Comparison of ENCODE assay signal across 20 cellular contexts in the genomic region with DNA sequence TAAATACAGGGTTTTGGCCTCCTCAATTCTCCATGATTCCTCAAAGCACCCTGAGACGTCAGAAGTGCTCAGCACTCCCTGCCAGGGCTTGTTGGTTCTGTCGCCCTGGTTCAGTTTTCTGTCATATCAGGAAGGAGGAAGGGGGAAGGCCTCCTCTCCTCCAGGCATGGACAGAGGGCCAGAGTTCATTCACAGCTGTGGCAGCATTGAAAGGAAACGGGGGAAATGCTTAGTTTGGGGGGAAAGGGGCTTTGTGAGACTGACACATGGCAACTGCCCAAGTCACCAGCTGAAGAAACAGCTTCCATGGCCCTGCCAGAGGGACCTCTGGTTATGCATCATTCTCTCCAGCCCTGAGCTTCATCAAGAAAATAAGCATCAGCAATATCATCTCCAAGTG.
DNase-seq lines count a peak whose midpoint lies in the region; ATAC-seq, FAIRE-seq and TF ChIP-seq lines count a peak whose summit lies in the region.
"Had no signal": no experiment of that assay in that cellular context is flagged by ENCODE, and none has a peak within 500 bp of the region (broad histone marks: within the 10 kb centered on the region; RNA-seq: fewer than 3 reads in every experiment).

No MANE protein-coding gene starts in this region.

- ATAC-seq in left ventricle myocardium superior, result no peak
- no peak for ATAC-seq in SK-N-SH treated with all-trans-retinoic acid at 6 μM for 48 hours
- no peak for ATAC-seq in HG03097 (IDR thresholded peaks at IDR 0.05; ENCODE audit: low FRiP score, unreplicated experiment)

- no peaks in the 10 kb centered on the region for H3K9me3 ChIP-seq in left ventricle myocardium inferior (replicated peaks)
- H3K9me3 ChIP-seq in keratinocyte (ENCODE audit: control insufficient read depth, low read depth, low read length), result no peaks in the 10 kb centered on the region
- H3K9me3 ChIP-seq in trophoblast cell (ENCODE audit: insufficient read depth, low read depth, low read length), result no peaks in the 10 kb centered on the region
- H3K9me3 ChIP-seq in uterus, result no peaks in the 10 kb centered on the region
- H3K9me3 ChIP-seq: MG63 had no signal

- no peak overlapping the region for H3K4ac ChIP-seq in trophoblast cell (ENCODE audit: low read depth, low read length)

- peak overlapping the region; percentile 64 for H3K18ac ChIP-seq in trophoblast cell (ENCODE audit: low read length)

- H3K4me2 ChIP-seq in keratinocyte (ENCODE audit: control insufficient read depth, extremely low read depth, insufficient read depth, low read depth, low read length) (peak overlapping the region; percentile 57), trophoblast cell (ENCODE audit: low read length) (no peak overlapping the region)

- TF ChIP-seq POLR2A in uterus (IDR thresholded peaks at IDR 0.05), result no peak

- peaks cover 60% of the 10 kb centered on the region for H3K4me1 ChIP-seq in left ventricle myocardium inferior
- peaks cover 43% of the 10 kb centered on the region for H3K4me1 ChIP-seq in keratinocyte (ENCODE audit: control insufficient read depth, extremely low read depth, insufficient read depth, low read length)
- peaks cover 23 to 26% of the 10 kb centered on the region in 2 experiments for H3K4me1 ChIP-seq in trophoblast cell (ENCODE audit: control insufficient read depth in 1 of 2, insufficient read depth in 2 of 2, low read length in 2 of 2)
- H3K4me1 ChIP-seq in uterus, result peaks cover 3 to 13% of the 10 kb centered on the region in 2 donors

- H3K9me1 ChIP-seq in keratinocyte (ENCODE audit: control insufficient read depth, extremely low read depth, insufficient read depth, low read length), result no peaks in the 10 kb centered on the region

- no peak for FAIRE-seq in keratinocyte (lab: Jason Lieb, UNC)
- FAIRE-seq: endometrium had no signal

- TF ChIP-seq CTCF in left ventricle myocardium inferior (IDR thresholded peaks at IDR 0.05; ENCODE audit: borderline replicate concordance), result no peak
- no peak for TF ChIP-seq CTCF in keratinocyte (optimal IDR thresholded peaks at IDR 0.05 in 1 of 3, IDR thresholded peaks at IDR 0.05 in 1 of 3, conservative IDR thresholded peaks at IDR 0.05 in 1 of 3; ENCODE audit: extremely low read depth in 1 of 3, insufficient read depth in 2 of 3, low read length in 3 of 3)
- no peak for TF ChIP-seq CTCF in uterus (IDR thresholded peaks at IDR 0.05)

- H4K12ac ChIP-seq in trophoblast cell (ENCODE audit: low read depth, low read length), result no peak overlapping the region

- H2AK5ac ChIP-seq in trophoblast cell (ENCODE audit: low read length), result peak overlapping the region; percentile 39

- no peaks in the 10 kb centered on the region for H3K27me3 ChIP-seq in left ventricle myocardium inferior (ENCODE audit: low read depth)
- no peaks in the 10 kb centered on the region for H3K27me3 ChIP-seq in keratinocyte (ENCODE audit: control insufficient read depth, extremely low read depth, insufficient read depth, low read length)
- no peaks in the 10 kb centered on the region for H3K27me3 ChIP-seq in trophoblast cell (ENCODE audit: insufficient read depth, low read length)
- H3K27me3 ChIP-seq in uterus, result no peaks in the 10 kb centered on the region
- H3K27me3 ChIP-seq: MG63 had no signal

- H2BK12ac ChIP-seq in trophoblast cell (ENCODE audit: low read length), result peak overlapping the region; percentile 93

- H4K91ac ChIP-seq in trophoblast cell (ENCODE audit: low read depth, low read length), result peak overlapping the region; percentile 68

- H3K36me3 ChIP-seq in left ventricle myocardium inferior (no peaks in the 10 kb centered on the region), keratinocyte (ENCODE audit: control insufficient read depth in 2 of 2, extremely low read depth in 1 of 2, insufficient read depth in 2 of 2, low read length in 2 of 2) (no peaks in the 10 kb centered on the region), trophoblast cell (ENCODE audit: control insufficient read depth in 1 of 2, insufficient read depth in 2 of 2, low read length in 2 of 2) (no peaks in the 10 kb centered on the region), uterus (no peaks in the 10 kb centered on the region)
- H3K36me3 ChIP-seq: MG63 had no signal

- no CpG with 5 or more reads among the region's 3 CpGs for WGBS in trophoblast cell (ENCODE audit: extremely low coverage, insufficient coverage, insufficient read length)

- H2BK5ac ChIP-seq in trophoblast cell (ENCODE audit: low read depth, low read length, poor library complexity), result peak overlapping the region; percentile 23

- intact Hi-C loops in left ventricle myocardium inferior (cut with micrococcal nuclease), result no loop called here
- intact Hi-C loops in left ventricle myocardium superior (cut with micrococcal nuclease), result no loop called here
- intact Hi-C loops in uterus (cut with DNase I; ENCODE audit: low total_unique reads), result no loop called here

- H3K79me1 ChIP-seq in trophoblast cell (ENCODE audit: low read length), result peaks cover 29% of the 10 kb centered on the region

- dilution Hi-C loops in keratinocyte (cut with MboI; ENCODE audit: extremely low pct_ligation_motif_present, low sequenced_read_pairs), result no loop called here

- H4K8ac ChIP-seq in trophoblast cell (ENCODE audit: low read depth, low read length), result peak overlapping the region; percentile 19

- H3K79me2 ChIP-seq in keratinocyte (ENCODE audit: control insufficient read depth, insufficient read depth, low read length) (no peaks in the 10 kb centered on the region), trophoblast cell (ENCODE audit: control insufficient read depth, insufficient read depth, low read length, poor library complexity) (peaks cover 4% of the 10 kb centered on the region)

- H2BK120ac ChIP-seq in trophoblast cell (ENCODE audit: insufficient read depth, low read length, poor library complexity), result peak overlapping the region; percentile 54

- H3K14ac ChIP-seq in trophoblast cell (ENCODE audit: low read length), result peak overlapping the region; percentile 37

- no peak overlapping the region for H3K23ac ChIP-seq in trophoblast cell (ENCODE audit: low read length)

- DNase-seq in left ventricle myocardium inferior, result no peak
- no peak for DNase-seq in left ventricle myocardium superior
- DNase-seq in keratinocyte (ENCODE audit: low read depth, low spot score), result no peak
- no peak for DNase-seq in trophoblast cell
- DNase-seq in uterus, result no peak
- no peak for DNase-seq in NCI-H187 treated with DMSO at 0.1 percent for 48 hours (lab: John Stamatoyannopoulos, UW)
- DNase-seq: activated CD4-positive, alpha-beta T cell treated with anti-CD3 and anti-CD28 coated beads, Interleukin-2, amount 10 ng/mL, durations not matched to agents 24 days and 14 days; activated effector memory CD4-positive, alpha-beta T cell treated with anti-CD3 and anti-CD28 coated beads, Interleukin-2, amount 50 U/mL, for 16 hours; CD4-positive, CD25-positive, alpha-beta regulatory T cell; DND-41; GOT3; MG63; NCI-H1694; NCI-H2227 treated with DMSO at 0.1 percent for 48 hours; NCI-H82; stimulated activated CD4-positive, alpha-beta T cell treated with anti-CD3 and anti-CD28 coated beads, Interleukin-4, amount 100 ng/mL, for 24 hours had no signal

- H3K27ac ChIP-seq in left ventricle myocardium inferior (replicated peaks), result peak overlapping the region; percentile 91
- H3K27ac ChIP-seq in keratinocyte (ENCODE audit: control insufficient read depth, insufficient read depth, low read length), result peak overlapping the region; percentile 3
- no peak overlapping the region for H3K27ac ChIP-seq in trophoblast cell (ENCODE audit: low read depth, low read length)
- H3K27ac ChIP-seq in uterus, result peak overlapping the region; percentile 16 to 43

- H3K9ac ChIP-seq in keratinocyte (ENCODE audit: control insufficient read depth, extremely low read depth, insufficient read depth, low read length) (no peak overlapping the region), trophoblast cell (ENCODE audit: low read length) (no peak overlapping the region)

- H2AFZ ChIP-seq in keratinocyte (ENCODE audit: control insufficient read depth, low read length) (no peak overlapping the region), trophoblast cell (ENCODE audit: insufficient read depth, low read length, poor library complexity) (no peak overlapping the region)

- H4K20me1 ChIP-seq in keratinocyte (ENCODE audit: control insufficient read depth, extremely low read depth, insufficient read depth, low read length), result no peaks in the 10 kb centered on the region

- no peak overlapping the region for H3K4me3 ChIP-seq in left ventricle myocardium inferior
- no peak overlapping the region for H3K4me3 ChIP-seq in keratinocyte (ENCODE audit: control insufficient read depth in 2 of 3, extremely low read depth in 1 of 3, insufficient read depth in 2 of 3, low read depth in 1 of 3, low read length in 3 of 3)
- no peak overlapping the region for H3K4me3 ChIP-seq in trophoblast cell (ENCODE audit: low read depth, low read length)
- H3K4me3 ChIP-seq in uterus, result no peak overlapping the region
- H3K4me3 ChIP-seq: MG63, skin epidermis had no signal

TF ChIP-seq in SK-N-SH treated with all-trans-retinoic acid at 6 μM for 48 hours, 23 proteins besides CTCF, POLR2A, EP300 and RAD21:
- TF ChIP-seq, protein P1, sequence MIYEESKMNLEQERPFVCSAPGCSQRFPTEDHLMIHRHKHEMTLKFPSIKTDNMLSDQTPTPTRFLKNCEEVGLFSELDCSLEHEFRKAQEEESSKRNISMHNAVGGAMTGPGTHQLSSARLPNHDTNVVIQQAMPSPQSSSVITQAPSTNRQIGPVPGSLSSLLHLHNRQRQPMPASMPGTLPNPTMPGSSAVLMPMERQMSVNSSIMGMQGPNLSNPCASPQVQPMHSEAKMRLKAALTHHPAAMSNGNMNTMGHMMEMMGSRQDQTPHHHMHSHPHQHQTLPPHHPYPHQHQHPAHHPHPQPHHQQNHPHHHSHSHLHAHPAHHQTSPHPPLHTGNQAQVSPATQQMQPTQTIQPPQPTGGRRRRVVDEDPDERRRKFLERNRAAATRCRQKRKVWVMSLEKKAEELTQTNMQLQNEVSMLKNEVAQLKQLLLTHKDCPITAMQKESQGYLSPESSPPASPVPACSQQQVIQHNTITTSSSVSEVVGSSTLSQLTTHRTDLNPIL (CRISPR knock-in tag; IDR thresholded peaks at IDR 0.05; ENCODE audit: low read depth), result no peak
TF ChIP-seq in SK-N-SH treated with all-trans-retinoic acid at 6 μM for 48 hours: peak in this region for 0.
